9 cellular contexts compared by ENCODE assay signal in the genomic region with DNA sequence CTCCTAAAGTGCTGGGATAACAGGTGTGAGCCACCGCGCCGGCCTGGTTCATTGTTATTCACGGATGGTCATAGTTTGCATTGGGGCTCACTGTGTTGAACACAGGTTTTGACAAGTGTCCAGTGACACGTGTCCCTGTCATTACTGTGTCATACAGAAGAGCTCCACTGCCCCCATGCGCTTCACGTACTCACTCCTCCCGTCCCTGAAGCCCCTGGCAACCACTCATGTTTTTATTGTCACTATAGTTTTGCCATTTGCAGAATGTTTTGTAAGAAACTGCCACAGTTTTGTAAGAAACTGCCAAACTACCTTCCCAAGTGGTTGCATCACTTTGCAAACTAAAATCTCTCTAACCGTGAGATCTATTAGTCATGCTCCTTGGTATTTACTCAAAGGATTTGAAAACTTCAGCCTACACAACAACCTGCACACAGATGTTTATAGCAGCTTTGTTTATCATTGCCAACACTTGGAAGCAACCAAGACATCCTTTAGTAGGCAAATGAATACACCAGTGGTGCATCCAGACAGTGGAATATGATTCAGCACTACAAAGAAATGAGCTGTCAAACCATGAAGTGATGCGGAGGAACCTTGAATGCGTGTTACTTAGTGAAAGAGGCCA.
DNase-seq lines count a peak whose midpoint lies in the region; ATAC-seq and FAIRE-seq lines count a peak whose summit lies in the region.
"Had no signal": no experiment of that assay in that cellular context is flagged by ENCODE, and none has a peak within 500 bp of the region (broad histone marks: within the 10 kb centered on the region; RNA-seq: fewer than 3 reads in every experiment).

No MANE protein-coding gene starts in this region.

- no peak overlapping the region for H3K4me3 Mint-ChIP-seq in T-cell

- CTCF ChIA-PET in T-cell (lab: Charles Lee), result no interaction called here

- no peaks in the 10 kb centered on the region for H3K9me3 Mint-ChIP-seq in T-cell

- H3K4me1 Mint-ChIP-seq in T-cell, result peaks cover 24 to 25% (median 24%) of the 10 kb centered on the region in 3 donors

- DNase-seq in AML-193 (lab: John Stamatoyannopoulos, UW), result peak; percentile 78 to 82
- no peak for DNase-seq in T-cell
- peak; percentile 40 for DNase-seq in fibroblast of the conjunctiva (ENCODE audit: low read depth)
- no peak for DNase-seq in NCI-H1417 (lab: John Stamatoyannopoulos, UW)
- DNase-seq in HTR-8/SVneo (ENCODE audit: insufficient read length, low spot score), result no peak
- DNase-seq in sciatic nerve (ENCODE audit: low spot score), result no peak
- DNase-seq: dermis blood vessel endothelial cell had no signal

- no peak for FAIRE-seq in HTR-8/SVneo (lab: Jason Lieb, UNC)

- POLR2A ChIA-PET in T-cell (lab: Charles Lee), result no interaction called here

- H3K27ac Mint-ChIP-seq in T-cell, result peak overlapping the region; percentile 12 to 66

- ATAC-seq in GM21723 (IDR thresholded peaks at IDR 0.05; ENCODE audit: unreplicated experiment) (peak; percentile 13), T-cell (replicated peaks in 1 of 4) (peak; percentile 20 to 39 (median 28)), HG02885 (IDR thresholded peaks at IDR 0.05; ENCODE audit: poor library complexity, unreplicated experiment) (no peak), sciatic nerve (no peak)

- peaks cover 0 to 10% of the 10 kb centered on the region in 2 donors for H3K27me3 Mint-ChIP-seq in T-cell

- intact Hi-C loops in sciatic nerve (cut with DNase I), result loop anchor here (5.0 kb wide), 1 partner anchor 261 kb away; no protein-coding TSS in a partner anchor

- no peaks in the 10 kb centered on the region for H3K36me3 Mint-ChIP-seq in T-cell

Comparison
In these comparisons a context has a peak if more than half of its experiments do, and no peak if none do; other contexts are left out.
1. DNase-seq: peak in AML-193 (2 of 2) and fibroblast of the conjunctiva (single experiment); none in T-cell (0 of 34), NCI-H1417 (0 of 3), HTR-8/SVneo (single experiment) and sciatic nerve (single experiment).
2. ATAC-seq: peak in GM21723 (single experiment) and T-cell (4 of 4); none in HG02885 (single experiment) and sciatic nerve (single experiment).